8 cellular contexts compared by ENCODE assay signal in genomic region chr9:36389590-36389989, GRCh38.
"Had no signal": no experiment of that assay in that cellular context is flagged by ENCODE, and none has a peak within 500 bp of the region (broad histone marks: within the 10 kb centered on the region; RNA-seq: fewer than 3 reads in every experiment).

No MANE protein-coding gene starts in this region.

- H3K4me3 Mint-ChIP-seq: naive B cell; stimulated activated memory B cell treated with anti-CD40 and anti-IgM and Interleukin-4, amounts not matched to agents 10 μg/mL and 1 μg/mL and 100 μg/mL, for 72 hours had no signal

- H3K27me3 ChIP-seq: gastroesophageal sphincter had no signal

- H3K9me3 ChIP-seq: gastroesophageal sphincter had no signal

- H3K4me3 ChIP-seq: gastroesophageal sphincter, lung had no signal

- H3K9me3 Mint-ChIP-seq: naive B cell; stimulated activated memory B cell treated with anti-CD40 and anti-IgM and Interleukin-4, amounts not matched to agents 10 μg/mL and 1 μg/mL and 100 μg/mL, for 72 hours had no signal

- H3K27ac ChIP-seq: gastroesophageal sphincter had no signal

- DNase-seq: activated gamma-delta T cell treated with Interleukin-2 at 50 U/mL for 16 hours, left colon, naive B cell, retina had no signal

- H3K27me3 Mint-ChIP-seq: naive B cell; stimulated activated memory B cell treated with anti-CD40 and anti-IgM and Interleukin-4, amounts not matched to agents 10 μg/mL and 1 μg/mL and 100 μg/mL, for 72 hours had no signal

- ATAC-seq: activated CD4-positive, CD25-positive, alpha-beta regulatory T cell treated with anti-CD3 and anti-CD28 coated beads, Interleukin-2, amount 50 U/mL, for 24 hours; gastroesophageal sphincter; left colon; stimulated activated memory B cell treated with anti-CD40 and anti-IgM and Interleukin-4, amounts not matched to agents 10 μg/mL and 1 μg/mL and 100 μg/mL, for 72 hours had no signal

- H3K27ac Mint-ChIP-seq: naive B cell; stimulated activated memory B cell treated with anti-CD40 and anti-IgM and Interleukin-4, amounts not matched to agents 10 μg/mL and 1 μg/mL and 100 μg/mL, for 72 hours had no signal
